In genomic region chr5:149420509-149421371, GRCh38 we compare ENCODE assay signal across 16 cellular contexts. TPM values are rescaled to one million over a fixed set of nuclear protein-coding genes. Genes with fewer than 3 reads are reported as not detected.
DNase-seq lines count a peak whose midpoint lies in the region; ATAC-seq, FAIRE-seq and TF ChIP-seq lines count a peak whose summit lies in the region.
"Had no signal": no experiment of that assay in that cellular context is flagged by ENCODE, and none has a peak within 500 bp of the region (broad histone marks: within the 10 kb centered on the region; RNA-seq: fewer than 3 reads in every experiment).

No MANE protein-coding gene starts in this region.

- peak overlapping the region; percentile 67 to 71 for H3K27ac ChIP-seq in kidney (ENCODE audit: low read depth in 2 of 2, low read length in 2 of 2)
- H3K27ac ChIP-seq in smooth muscle cell (ENCODE audit: low read depth), result peak overlapping the region; percentile 95

- H3K27ac Mint-ChIP-seq in brain, result peak overlapping the region in 3 of 5 experiments; percentile 59 to 93 (median 83)
- H3K27ac Mint-ChIP-seq: CD4-positive, alpha-beta memory T cell had no signal

- intact Hi-C loops in kidney (cut with DNase I), result no loop called here

- H3K4me2 ChIP-seq in smooth muscle cell, result peak overlapping the region; percentile 2

- peaks cover 4 to 20% of the 10 kb centered on the region in 2 donors for H3K4me1 ChIP-seq in kidney (ENCODE audit: control insufficient read depth in 1 of 2, insufficient read depth in 1 of 2, low read depth in 1 of 2, low read length in 2 of 2)
- peaks cover 33% of the 10 kb centered on the region for H3K4me1 ChIP-seq in smooth muscle cell (ENCODE audit: low read depth)
- H3K4me1 ChIP-seq: body of pancreas had no signal

- H3K9ac ChIP-seq in kidney (ENCODE audit: low read length in 2 of 2), result no peak overlapping the region
- no peak overlapping the region for H3K9ac ChIP-seq in smooth muscle cell (ENCODE audit: low read depth)

- no peaks in the 10 kb centered on the region for H3K9me3 Mint-ChIP-seq in brain
- H3K9me3 Mint-ChIP-seq: CD4-positive, alpha-beta memory T cell had no signal

- TF ChIP-seq CTCF in brain (conservative IDR thresholded peaks at IDR 0.05) (no peak), kidney (IDR thresholded peaks at IDR 0.05; ENCODE audit: borderline replicate concordance, extremely low read depth, insufficient read depth) (no peak), smooth muscle cell (IDR thresholded peaks at IDR 0.05; ENCODE audit: borderline replicate concordance, insufficient read depth, poor library complexity, severe bottlenecking) (no peak)

- H3K4me3 ChIP-seq in kidney (ENCODE audit: low read length in 2 of 2), result no peak overlapping the region
- no peak overlapping the region for H3K4me3 ChIP-seq in smooth muscle cell
- H3K4me3 ChIP-seq: body of pancreas had no signal

- no peaks in the 10 kb centered on the region for H3K36me3 ChIP-seq in kidney (ENCODE audit: control insufficient read depth in 1 of 2, insufficient read depth in 2 of 2, low read length in 2 of 2)
- no peaks in the 10 kb centered on the region for H3K36me3 ChIP-seq in smooth muscle cell (ENCODE audit: low read depth)

- peaks cover 71% of the 10 kb centered on the region for H3F3A ChIP-seq in smooth muscle cell (ENCODE audit: low read depth)

- H4K20me1 ChIP-seq in smooth muscle cell (ENCODE audit: low read depth), result peaks cover 23% of the 10 kb centered on the region

- H2AFZ ChIP-seq in smooth muscle cell (ENCODE audit: low read depth), result no peak overlapping the region

- no peaks in the 10 kb centered on the region for H3K9me3 ChIP-seq in kidney (ENCODE audit: control insufficient read depth in 1 of 2, low read length in 2 of 2)
- no peaks in the 10 kb centered on the region for H3K9me3 ChIP-seq in smooth muscle cell (replicated peaks; ENCODE audit: low read depth)
- H3K9me3 ChIP-seq: body of pancreas had no signal

- no peak for ATAC-seq in stimulated activated naive CD8-positive, alpha-beta T cell treated with anti-CD3 and anti-CD28 coated beads, Interleukin-15, Interleukin-2, amounts not matched to agents 100 U/mL and 50 U/mL, for 24 hours

- no peaks in the 10 kb centered on the region for H3K27me3 ChIP-seq in smooth muscle cell (ENCODE audit: low read depth)
- H3K27me3 ChIP-seq: body of pancreas had no signal

- WGBS in smooth muscle cell (ENCODE audit: low lambda C conversion rate), result 57% methylated on average over 19 of the region's 19 CpGs

- H3K79me2 ChIP-seq in smooth muscle cell (ENCODE audit: low read depth), result peaks cover 63% of the 10 kb centered on the region

- DNase-seq in EL, result peak; percentile 90
- no peak for DNase-seq in kidney
- DNase-seq in smooth muscle cell (lab: John Stamatoyannopoulos, UW; ENCODE audit: unreplicated experiment), result no peak
- no peak for DNase-seq in NCI-H2029 treated with DMSO at 0.1 percent for 48 hours (lab: John Stamatoyannopoulos, UW)
- no peak for DNase-seq in SHP77 (lab: John Stamatoyannopoulos, UW)
- no peak for DNase-seq in stimulated activated naive CD8-positive, alpha-beta T cell treated with anti-CD3 and anti-CD28 coated beads, Interleukin-15, Interleukin-2, amounts not matched to agents 100 U/mL and 50 U/mL, for 24 hours
- DNase-seq in KG1 (lab: John Stamatoyannopoulos, UW), result no peak
- DNase-seq: body of pancreas; CD4-positive, alpha-beta memory T cell; glutamatergic neuron; NCI-H1694; stimulated activated CD4-positive, alpha-beta T cell treated with anti-CD3 and anti-CD28 coated beads, Interleukin-2, amount 100 ng/mL, for 24 hours; T1000 had no signal

- no peak for FAIRE-seq in kidney (lab: Jason Lieb, UNC)
- FAIRE-seq: GM12891 had no signal

- peaks cover 70% of the 10 kb centered on the region for H3K4me1 Mint-ChIP-seq in brain

- no peaks in the 10 kb centered on the region for H3K27me3 Mint-ChIP-seq in brain

- H3K36me3 Mint-ChIP-seq in brain, result no peaks in the 10 kb centered on the region
- H3K36me3 Mint-ChIP-seq: CD4-positive, alpha-beta memory T cell had no signal

- H3K4me3 Mint-ChIP-seq in brain, result peak overlapping the region in 1 of 5 experiments; percentile 22
- H3K4me3 Mint-ChIP-seq: CD4-positive, alpha-beta memory T cell had no signal

RNA-seq across cellular contexts. Expression of gene IL17B, which starts 41.6 kb away (rescaled TPM):
- polyA plus RNA-seq in brain (ENCODE audit: insufficient read depth, low read depth, low replicate concordance) (not detected), kidney (ENCODE audit: insufficient read depth, low read depth, low replicate concordance) (4.7 TPM), smooth muscle cell (10.4 and 11.6 TPM in 2 replicates)
- total RNA-seq in kidney (1.4 TPM), smooth muscle cell (12.0 and 24.8 TPM in 2 replicates)
- total RNA-seq: body of pancreas; CD4-positive, alpha-beta memory T cell; subcutaneous adipose tissue had no signal
- polyA plus RNA-seq: CD4-positive, alpha-beta memory T cell had no signal
